Comparison of ENCODE assay signal across 9 cellular contexts in genomic region chr6:12119085-12119588, GRCh38.
DNase-seq lines count a peak whose midpoint lies in the region; ATAC-seq lines count a peak whose summit lies in the region.
"Had no signal": no experiment of that assay in that cellular context is flagged by ENCODE, and none has a peak within 500 bp of the region (broad histone marks: within the 10 kb centered on the region; RNA-seq: fewer than 3 reads in every experiment).

No MANE protein-coding gene starts in this region.

- H3K27me3 Mint-ChIP-seq in activated CD8-positive, alpha-beta memory T cell treated with anti-CD3 and anti-CD28 coated beads, Interleukin-2, amount 10 ng/mL, durations not matched to agents 7 days and 5 days = no peaks in the 10 kb centered on the region

- H3K9me3 ChIP-seq in HAP-1 = no peaks in the 10 kb centered on the region

- H3K4me1 ChIP-seq in HAP-1 = no peaks in the 10 kb centered on the region

- peaks cover 6% of the 10 kb centered on the region for H3K9me3 Mint-ChIP-seq in activated CD8-positive, alpha-beta memory T cell treated with anti-CD3 and anti-CD28 coated beads, Interleukin-2, amount 10 ng/mL, durations not matched to agents 7 days and 5 days (ENCODE audit: low read depth)

- H3K4me3 ChIP-seq in HAP-1 = no peak overlapping the region
- H3K4me3 ChIP-seq: thoracic aorta had no signal

- ATAC-seq in activated CD8-positive, alpha-beta memory T cell treated with anti-CD3 and anti-CD28 coated beads, Interleukin-2, amount 10 ng/mL, durations not matched to agents 7 days and 5 days = peak; percentile 72
- ATAC-seq in HG03066 (IDR thresholded peaks at IDR 0.05; ENCODE audit: low read depth, unreplicated experiment) = peak; percentile 64

- no peak overlapping the region for H3K4me3 Mint-ChIP-seq in activated CD8-positive, alpha-beta memory T cell treated with anti-CD3 and anti-CD28 coated beads, Interleukin-2, amount 10 ng/mL, durations not matched to agents 7 days and 5 days

- H3K27ac Mint-ChIP-seq in activated CD8-positive, alpha-beta memory T cell treated with anti-CD3 and anti-CD28 coated beads, Interleukin-2, amount 10 ng/mL, durations not matched to agents 7 days and 5 days = peak overlapping the region; percentile 61

- H3K4me1 Mint-ChIP-seq in activated CD8-positive, alpha-beta memory T cell treated with anti-CD3 and anti-CD28 coated beads, Interleukin-2, amount 10 ng/mL, durations not matched to agents 7 days and 5 days = peaks cover 34% of the 10 kb centered on the region

- DNase-seq in activated CD8-positive, alpha-beta memory T cell treated with anti-CD3 and anti-CD28 coated beads, Interleukin-2, amount 10 ng/mL, durations not matched to agents 7 days and 5 days = peak; percentile 66
- DNase-seq in activated CD8-positive, alpha-beta memory T cell treated with anti-CD3 and anti-CD28 coated beads, Interleukin-2, amount 50 U/mL, for 48 hours = no peak
- peak; percentile 10 for DNase-seq in activated effector memory CD4-positive, alpha-beta T cell treated with Interleukin-2 at 50 U/mL for 16 hours
- DNase-seq in stimulated activated CD4-positive, alpha-beta T cell treated with anti-CD3 and anti-CD28 coated beads, TNF-alpha, amount 100 ng/mL, for 24 hours (ENCODE audit: low read depth in 3 of 3) = peak in 2 of 3 experiments; percentile 17 to 25
- no peak for DNase-seq in HAP-1 (ENCODE audit: low spot score in 2 of 2)
- no peak for DNase-seq in NCI-H1436 (lab: John Stamatoyannopoulos, UW)
- DNase-seq in NCI-H1092 (lab: John Stamatoyannopoulos, UW) = no peak

- CTCF ChIA-PET in activated CD8-positive, alpha-beta memory T cell treated with anti-CD3 and anti-CD28 coated beads, Interleukin-2, amount 10 ng/mL, durations not matched to agents 7 days and 5 days (lab: Charles Lee) = no interaction called here

- in situ Hi-C loops in HAP-1 (cut with MboI; ENCODE audit: low sequenced_read_pairs) = no loop called here

- H3K36me3 ChIP-seq in HAP-1 (replicated peaks) = no peaks in the 10 kb centered on the region

- H3K36me3 Mint-ChIP-seq in activated CD8-positive, alpha-beta memory T cell treated with anti-CD3 and anti-CD28 coated beads, Interleukin-2, amount 10 ng/mL, durations not matched to agents 7 days and 5 days = peaks cover 66% of the 10 kb centered on the region

- no peaks in the 10 kb centered on the region for H3K27me3 ChIP-seq in HAP-1 (ENCODE audit: low read depth)

Comparison
In these comparisons a context has a peak if more than half of its experiments do, and no peak if none do; other contexts are left out.
1. DNase-seq: peak in activated CD8-positive, alpha-beta memory T cell treated with anti-CD3 and anti-CD28 coated beads, Interleukin-2, amount 10 ng/mL, durations not matched to agents 7 days and 5 days (single experiment), activated effector memory CD4-positive, alpha-beta T cell treated with Interleukin-2 at 50 U/mL for 16 hours (single experiment) and stimulated activated CD4-positive, alpha-beta T cell treated with anti-CD3 and anti-CD28 coated beads, TNF-alpha, amount 100 ng/mL, for 24 hours (2 of 3); none in activated CD8-positive, alpha-beta memory T cell treated with anti-CD3 and anti-CD28 coated beads, Interleukin-2, amount 50 U/mL, for 48 hours (single experiment), HAP-1 (0 of 2), NCI-H1436 (single experiment) and NCI-H1092 (single experiment).